In the genomic region with DNA sequence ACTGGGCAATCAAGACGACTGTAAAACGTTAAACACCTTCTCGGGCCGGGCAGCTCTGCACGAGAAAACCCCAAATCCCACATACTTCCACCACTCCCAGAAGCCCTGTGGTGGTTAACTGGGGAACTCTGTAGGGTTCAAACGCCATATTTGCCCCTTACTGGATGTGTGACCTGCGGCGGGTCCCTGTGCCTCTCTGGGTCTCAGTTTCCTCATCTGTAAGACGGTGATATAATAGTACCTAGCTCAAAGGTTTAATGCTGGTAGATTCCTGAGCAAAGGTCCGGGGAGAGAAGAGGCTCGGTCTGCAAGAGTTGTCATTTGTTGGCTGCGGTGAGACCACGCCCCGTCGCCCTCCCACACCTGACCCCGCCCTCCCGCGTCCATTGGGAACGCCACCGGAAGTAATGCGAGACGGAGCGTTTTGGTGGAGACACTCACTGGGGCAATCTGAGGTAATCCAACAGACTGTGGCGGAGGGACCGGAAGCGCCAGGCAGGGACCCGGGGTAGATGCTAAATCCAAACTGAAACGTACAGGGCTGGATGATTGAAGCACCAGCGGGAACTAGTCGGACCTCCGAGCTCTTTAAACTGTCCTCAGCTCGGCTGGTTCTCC, we compare ENCODE assay signal across 8 cellular contexts. TPM values are rescaled to one million over a fixed set of nuclear protein-coding genes. Genes with fewer than 3 reads are reported as not detected.
DNase-seq lines count a peak whose midpoint lies in the region; ATAC-seq, FAIRE-seq and TF ChIP-seq lines count a peak whose summit lies in the region.

No MANE protein-coding gene starts in this region.

- H3K4me2 ChIP-seq in keratinocyte (ENCODE audit: control insufficient read depth, extremely low read depth, insufficient read depth, low read depth, low read length) = peak overlapping the region; percentile 91

- dilution Hi-C loops in keratinocyte (cut with MboI; ENCODE audit: extremely low pct_ligation_motif_present, low sequenced_read_pairs) = no loop called here

- DNase-seq in AML-193 (lab: John Stamatoyannopoulos, UW) (peak; percentile 91 to 95), NCI-H460 (ENCODE audit: extremely low read depth, low read depth) (peak; percentile 98), cerebellum (ENCODE audit: low spot score) (peak; percentile 97), keratinocyte (ENCODE audit: low read depth, low spot score) (peak; percentile 80)
- DNase-seq in activated CD4-positive, alpha-beta T cell treated with anti-CD3 and anti-CD28 coated beads for 1 hour = peak; percentile 98
- DNase-seq in stimulated activated CD4-positive, alpha-beta T cell treated with anti-CD3 and anti-CD28 coated beads, Interleukin-12 subunit alpha, Interleukin-12 subunit beta, amount 100 ng/mL, for 48 hours (ENCODE audit: low read depth in 2 of 3, low spot score in 1 of 3) = peak; percentile 98 to 99 (median 99)

- peak overlapping the region; percentile 88 to 92 (median 89) for H3K4me3 ChIP-seq in keratinocyte (ENCODE audit: control insufficient read depth in 2 of 3, extremely low read depth in 1 of 3, insufficient read depth in 2 of 3, low read depth in 1 of 3, low read length in 3 of 3)

- peaks cover 14% of the 10 kb centered on the region for H3K4me1 ChIP-seq in keratinocyte (ENCODE audit: control insufficient read depth, extremely low read depth, insufficient read depth, low read length)

- no peaks in the 10 kb centered on the region for H3K27me3 ChIP-seq in keratinocyte (ENCODE audit: control insufficient read depth, extremely low read depth, insufficient read depth, low read length)

- TF ChIP-seq POLR2A in GM19193 (IDR thresholded peaks at IDR 0.05; ENCODE audit: extremely low read depth, insufficient read depth, insufficient read length) = peak; percentile 62

- no peaks in the 10 kb centered on the region for H3K9me1 ChIP-seq in keratinocyte (ENCODE audit: control insufficient read depth, extremely low read depth, insufficient read depth, low read length)

- no peaks in the 10 kb centered on the region for H3K9me3 ChIP-seq in keratinocyte (ENCODE audit: control insufficient read depth, low read depth, low read length)

- H2AFZ ChIP-seq in keratinocyte (ENCODE audit: control insufficient read depth, low read length) = peak overlapping the region; percentile 95

- peaks cover 2 to 11% of the 10 kb centered on the region in 2 experiments for H3K36me3 ChIP-seq in keratinocyte (ENCODE audit: control insufficient read depth in 2 of 2, extremely low read depth in 1 of 2, insufficient read depth in 2 of 2, low read length in 2 of 2)

- FAIRE-seq in keratinocyte (lab: Jason Lieb, UNC) = peak; percentile 73

- peaks cover 20% of the 10 kb centered on the region for H3K79me2 ChIP-seq in keratinocyte (ENCODE audit: control insufficient read depth, insufficient read depth, low read length)

- peak overlapping the region; percentile 94 for H3K27ac ChIP-seq in keratinocyte (ENCODE audit: control insufficient read depth, insufficient read depth, low read length)

- peak; percentile 75 for ATAC-seq in HG03432 (IDR thresholded peaks at IDR 0.05; ENCODE audit: unreplicated experiment)

- peak overlapping the region; percentile 94 for H3K9ac ChIP-seq in keratinocyte (ENCODE audit: control insufficient read depth, extremely low read depth, insufficient read depth, low read length)

- no peaks in the 10 kb centered on the region for H4K20me1 ChIP-seq in keratinocyte (ENCODE audit: control insufficient read depth, extremely low read depth, insufficient read depth, low read length)

- no peak for TF ChIP-seq CTCF in keratinocyte (optimal IDR thresholded peaks at IDR 0.05 in 1 of 3, IDR thresholded peaks at IDR 0.05 in 1 of 3, conservative IDR thresholded peaks at IDR 0.05 in 1 of 3; ENCODE audit: extremely low read depth in 1 of 3, insufficient read depth in 2 of 3, low read length in 3 of 3)

RNA-seq across cellular contexts. Expression of a gene that starts 0.7 kb away (rescaled TPM):
- 21.0 and 21.4 TPM in 2 replicates for total RNA-seq in NCI-H460 (2014; rRNA removed; shearing (Covaris generic))
- 59.6 and 69.4 TPM in 2 replicates for polyA plus RNA-seq in NCI-H460 (2014; cell fraction: nucleus; rRNA removed)
- 5.0 TPM for total RNA-seq in cerebellum
- 6.9 to 14.1 TPM (median 7.9 TPM) in 3 replicates for polyA plus RNA-seq in keratinocyte
- 3.3 TPM for polyA plus RNA-seq in keratinocyte (2011; ENCODE audit: low read depth)
- 4.9 and 11.3 TPM in 2 replicates for polyA plus RNA-seq in keratinocyte (2011; cell fraction: cytosol; rRNA removed)
- polyA plus RNA-seq in keratinocyte (2011; cell fraction: nucleus; rRNA removed) = 29.9 and 39.0 TPM in 2 replicates
- 7.6 and 8.2 TPM in 2 replicates for polyA plus RNA-seq in keratinocyte (2012; ENCODE audit: low replicate concordance)
- polyA minus RNA-seq in keratinocyte = 4.7 to 14.6 TPM (median 5.5 TPM) in 3 replicates
- polyA minus RNA-seq in keratinocyte (2011; cell fraction: cytosol; rRNA and poly(A)+ RNA removed) = 16.3 TPM
- 4.9 and 8.8 TPM in 2 replicates for polyA minus RNA-seq in keratinocyte (2011; cell fraction: nucleus; rRNA and poly(A)+ RNA removed)

RNA-seq across cellular contexts. Expression of a gene that starts 6.1 kb away (rescaled TPM):
- 209 and 227 TPM in 2 replicates for total RNA-seq in NCI-H460 (2014; rRNA removed; shearing (Covaris generic))
- 331 and 369 TPM in 2 replicates for polyA plus RNA-seq in NCI-H460 (2014; cell fraction: nucleus; rRNA removed)
- 19.2 TPM for total RNA-seq in cerebellum
- 117 to 163 TPM (median 144 TPM) in 3 replicates for polyA plus RNA-seq in keratinocyte
- polyA plus RNA-seq in keratinocyte (2011; ENCODE audit: low read depth) = 46.7 TPM
- polyA plus RNA-seq in keratinocyte (2011; cell fraction: cytosol; rRNA removed) = 92.4 and 202 TPM in 2 replicates
- 81.8 and 85.1 TPM in 2 replicates for polyA plus RNA-seq in keratinocyte (2011; cell fraction: nucleus; rRNA removed)
- polyA plus RNA-seq in keratinocyte (2012; ENCODE audit: low replicate concordance) = 89.9 and 183 TPM in 2 replicates
- polyA minus RNA-seq in keratinocyte = 29.0 to 41.2 TPM (median 30.1 TPM) in 3 replicates
- 90.4 TPM for polyA minus RNA-seq in keratinocyte (2011; cell fraction: cytosol; rRNA and poly(A)+ RNA removed)
- 9.0 and 9.5 TPM in 2 replicates for polyA minus RNA-seq in keratinocyte (2011; cell fraction: nucleus; rRNA and poly(A)+ RNA removed)

RNA-seq across cellular contexts. Expression of a gene that starts 8.1 kb away (rescaled TPM):
- 2.7 and 3.9 TPM in 2 replicates for total RNA-seq in NCI-H460 (2014; rRNA removed; shearing (Covaris generic))
- polyA plus RNA-seq in NCI-H460 (2014; cell fraction: nucleus; rRNA removed) = 8.2 and 8.3 TPM in 2 replicates
- total RNA-seq in cerebellum = 19.1 TPM
- 4.0 to 5.7 TPM (median 4.7 TPM) in 3 replicates for polyA plus RNA-seq in keratinocyte
- polyA plus RNA-seq in keratinocyte (2011; ENCODE audit: low read depth) = 1.0 TPM
- 2.5 and 3.3 TPM in 2 replicates for polyA plus RNA-seq in keratinocyte (2011; cell fraction: cytosol; rRNA removed)
- polyA plus RNA-seq in keratinocyte (2011; cell fraction: nucleus; rRNA removed) = 7.5 and 11.4 TPM in 2 replicates
- polyA plus RNA-seq in keratinocyte (2012; ENCODE audit: low replicate concordance) = 1.7 and 7.0 TPM in 2 replicates
- 11.5 to 18.6 TPM (median 12.6 TPM) in 3 replicates for polyA minus RNA-seq in keratinocyte
- 8.6 TPM for polyA minus RNA-seq in keratinocyte (2011; cell fraction: cytosol; rRNA and poly(A)+ RNA removed)
- 9.4 and 10.2 TPM in 2 replicates for polyA minus RNA-seq in keratinocyte (2011; cell fraction: nucleus; rRNA and poly(A)+ RNA removed)

Comparison
In these comparisons a context has a peak if more than half of its experiments do, and no peak if none do; other contexts are left out.
1. Peak in every context shown above with its lines: DNase-seq, ATAC-seq, H3K4me3 ChIP-seq and H3K27ac ChIP-seq.
2. RNA of a gene that starts 6.1 kb away (total RNA-seq): 209 to 227 TPM in NCI-H460; 19.2 TPM in cerebellum (single experiment); every median in the first group is over 10 times any median in the second.